9 cellular contexts compared by ENCODE assay signal in the genomic region with DNA sequence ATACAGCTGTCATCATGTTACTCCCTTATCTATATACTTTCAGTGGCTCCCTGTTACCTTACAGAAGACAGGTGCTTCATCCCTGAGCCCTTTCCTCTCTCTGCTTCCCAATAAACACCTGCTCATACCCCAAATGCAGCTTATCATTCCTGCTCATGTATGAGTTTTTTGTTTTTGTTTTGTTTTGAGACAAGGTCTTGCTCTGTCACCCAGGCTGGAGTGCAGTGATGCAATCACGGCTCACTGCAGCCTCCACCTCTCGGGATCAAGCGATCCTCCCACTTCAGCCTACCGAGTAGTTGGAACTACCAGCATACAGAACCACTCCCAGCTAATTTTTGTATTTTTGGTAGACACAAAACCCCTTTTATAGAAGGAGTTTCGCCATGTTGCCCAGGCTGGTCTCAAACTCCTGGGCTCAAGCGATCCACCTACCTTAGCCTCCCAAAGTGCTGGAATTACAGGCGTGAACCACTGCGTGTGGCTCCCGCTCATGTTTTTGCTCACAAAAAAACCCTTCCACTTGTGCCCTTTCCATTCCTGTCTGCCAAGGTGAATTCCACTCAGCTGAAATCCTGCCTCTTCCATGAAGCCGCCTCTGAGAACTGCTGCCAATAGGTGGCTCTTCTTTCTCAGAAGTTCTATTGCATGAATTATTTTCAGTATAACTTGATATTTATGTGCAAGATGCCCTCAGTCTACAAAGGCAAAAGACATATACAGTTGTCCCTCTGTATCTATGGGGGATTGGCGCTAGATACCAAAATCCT. TPM values are rescaled to one million over a fixed set of nuclear protein-coding genes. Genes with fewer than 3 reads are reported as not detected.
DNase-seq lines count a peak whose midpoint lies in the region; ATAC-seq, FAIRE-seq and TF ChIP-seq lines count a peak whose summit lies in the region.
"Had no signal": no experiment of that assay in that cellular context is flagged by ENCODE, and none has a peak within 500 bp of the region (broad histone marks: within the 10 kb centered on the region; RNA-seq: fewer than 3 reads in every experiment).

No MANE protein-coding gene starts in this region.

- POLR2A ChIA-PET in activated CD8-positive, alpha-beta T cell treated with anti-CD3 and anti-CD28 coated beads for 36 hours (lab: Charles Lee): interaction anchor here (0.5 to 29.4 kb wide), 6 partner anchors 9 to 906 kb away, joined by 3 to 960 read pairs (median 15); a partner anchor contains a TSS

- CTCF ChIA-PET in activated CD8-positive, alpha-beta T cell treated with anti-CD3 and anti-CD28 coated beads for 36 hours (lab: Charles Lee): interaction anchor here (1.0 to 3.1 kb wide), 6 partner anchors 8 to 69 kb away, joined by 3 to 13 read pairs (median 3); a partner anchor contains a TSS

- peaks cover 7% of the 10 kb centered on the region for H3K4me1 Mint-ChIP-seq in GM23338
- peaks cover 63% of the 10 kb centered on the region for H3K4me1 Mint-ChIP-seq in activated CD8-positive, alpha-beta T cell treated with anti-CD3 and anti-CD28 coated beads for 36 hours (ENCODE audit: low read depth)

- H3K9me3 Mint-ChIP-seq in GM23338: no peaks in the 10 kb centered on the region
- H3K9me3 Mint-ChIP-seq in activated CD8-positive, alpha-beta T cell treated with anti-CD3 and anti-CD28 coated beads for 36 hours: no peaks in the 10 kb centered on the region

- H3K9me2 ChIP-seq in GM23338 (ENCODE audit: insufficient read depth): no peaks in the 10 kb centered on the region

- H3K4me3 Mint-ChIP-seq in GM23338: no peak overlapping the region
- H3K4me3 Mint-ChIP-seq in activated CD8-positive, alpha-beta T cell treated with anti-CD3 and anti-CD28 coated beads for 36 hours: no peak overlapping the region

- 53 to 76% (median 67%) methylated on average over 11 of the region's 11 CpGs for WGBS in small intestine, 3 donors

- peaks cover 66 to 84% (median 75%) of the 10 kb centered on the region in 10 experiments for H3K4me1 ChIP-seq in BLaER1 treated with 17β-estradiol and CSF1 and Interleukin-3, amounts not matched to agents 10 nM and 100 nM
- no peaks in the 10 kb centered on the region for H3K4me1 ChIP-seq in GM23338 (ENCODE audit: insufficient read depth)
- H3K4me1 ChIP-seq in small intestine (ENCODE audit: control insufficient read depth in 2 of 2, insufficient read depth in 1 of 2, low read depth in 1 of 2, low read length in 1 of 2): peaks cover 4 to 9% of the 10 kb centered on the region in 2 donors

- TF ChIP-seq CTCF in GM23338 (conservative IDR thresholded peaks at IDR 0.05; ENCODE audit: low read depth in 2 of 2): peak in 1 of 2 experiments; percentile 27; a peak in 2 of 4 replicates
- no peak for TF ChIP-seq CTCF in activated CD8-positive, alpha-beta T cell treated with anti-CD3 and anti-CD28 coated beads for 36 hours (IDR thresholded peaks at IDR 0.05)

- no peaks in the 10 kb centered on the region for H3K9me3 ChIP-seq in BLaER1 treated with 17β-estradiol and CSF1 and Interleukin-3, amounts not matched to agents 10 nM and 100 nM (replicated peaks in 1 of 11)
- no peaks in the 10 kb centered on the region for H3K9me3 ChIP-seq in small intestine (ENCODE audit: control insufficient read depth, low read depth)

- H3K79me2 ChIP-seq in GM23338 (replicated peaks; ENCODE audit: insufficient read depth): no peaks in the 10 kb centered on the region

- no peak overlapping the region for H3K9ac ChIP-seq in BLaER1 treated with 17β-estradiol and CSF1 and Interleukin-3, amounts not matched to agents 10 nM and 100 nM

- H3K36me3 ChIP-seq in BLaER1 treated with 17β-estradiol and CSF1 and Interleukin-3, amounts not matched to agents 10 nM and 100 nM: no peaks in the 10 kb centered on the region
- no peaks in the 10 kb centered on the region for H3K36me3 ChIP-seq in GM23338 (ENCODE audit: insufficient read depth)
- H3K36me3 ChIP-seq in small intestine (ENCODE audit: control insufficient read depth in 2 of 2, insufficient read depth in 2 of 2, low read length in 2 of 2): no peaks in the 10 kb centered on the region

- peak overlapping the region in 9 of 11 experiments; percentile 23 to 85 (median 58); a peak in 15 of 22 replicates for H3K4me2 ChIP-seq in BLaER1 treated with 17β-estradiol and CSF1 and Interleukin-3, amounts not matched to agents 10 nM and 100 nM
- H3K4me2 ChIP-seq in GM23338: no peak overlapping the region

- no peak overlapping the region for H3K4me3 ChIP-seq in BLaER1 treated with 17β-estradiol and CSF1 and Interleukin-3, amounts not matched to agents 10 nM and 100 nM
- H3K4me3 ChIP-seq in GM23338 (no peak overlapping the region), small intestine (ENCODE audit: low read depth in 1 of 2, low read length in 2 of 2) (no peak overlapping the region)

- intact Hi-C loops in activated CD8-positive, alpha-beta T cell treated with anti-CD3 and anti-CD28 coated beads for 36 hours (cut with micrococcal nuclease): no loop called here

- H3K27me3 Mint-ChIP-seq in GM23338 (ENCODE audit: insufficient read depth, low read depth, poor library complexity): peaks cover 15% of the 10 kb centered on the region
- no peaks in the 10 kb centered on the region for H3K27me3 Mint-ChIP-seq in activated CD8-positive, alpha-beta T cell treated with anti-CD3 and anti-CD28 coated beads for 36 hours

- no peaks in the 10 kb centered on the region for H3K36me3 Mint-ChIP-seq in GM23338 (ENCODE audit: low read depth)
- no peaks in the 10 kb centered on the region for H3K36me3 Mint-ChIP-seq in activated CD8-positive, alpha-beta T cell treated with anti-CD3 and anti-CD28 coated beads for 36 hours (ENCODE audit: low read depth)

- no peak overlapping the region for H3K27ac Mint-ChIP-seq in GM23338
- H3K27ac Mint-ChIP-seq in activated CD8-positive, alpha-beta T cell treated with anti-CD3 and anti-CD28 coated beads for 36 hours: peak overlapping the region; percentile 4

- H2AFZ ChIP-seq in GM23338: peak overlapping the region; percentile 29; the same call in 1 of the 2 replicates

- H3F3A ChIP-seq in GM23338 (replicated peaks; ENCODE audit: low read depth): 0 out of 2 replicates have a peak, but pooled peaks cover 3% of the 10 kb centered on the region

- no peak for ATAC-seq in GM23338
- ATAC-seq in activated CD8-positive, alpha-beta T cell treated with anti-CD3 and anti-CD28 coated beads for 36 hours: no peak
- ATAC-seq in left lobe of liver: peak; percentile 25

- H3K27ac ChIP-seq in BLaER1 treated with 17β-estradiol and CSF1 and Interleukin-3, amounts not matched to agents 10 nM and 100 nM: peak overlapping the region in 2 of 11 experiments; percentile 6 to 78; a peak in 2 of 22 replicates
- no peak overlapping the region for H3K27ac ChIP-seq in GM23338 (ENCODE audit: low read depth)
- peak overlapping the region in 1 of 2 donors; percentile 52 for H3K27ac ChIP-seq in small intestine (ENCODE audit: low read depth in 1 of 2, low read length in 1 of 2)

- FAIRE-seq in small intestine (lab: Jason Lieb, UNC): no peak

- H4K20me1 ChIP-seq in BLaER1 treated with 17β-estradiol and CSF1 and Interleukin-3, amounts not matched to agents 10 nM and 100 nM: no peaks in the 10 kb centered on the region
- no peaks in the 10 kb centered on the region for H4K20me1 ChIP-seq in GM23338 (replicated peaks; ENCODE audit: insufficient read depth)

- peaks cover 2 to 8% (median 7%) of the 10 kb centered on the region in 11 experiments; a peak in 18 of 22 replicates for H3K27me3 ChIP-seq in BLaER1 treated with 17β-estradiol and CSF1 and Interleukin-3, amounts not matched to agents 10 nM and 100 nM
- H3K27me3 ChIP-seq in GM23338 (ENCODE audit: insufficient read depth) (0 out of 2 replicates have a peak, but pooled peaks cover 3% of the 10 kb centered on the region), small intestine (ENCODE audit: control insufficient read depth in 2 of 2, insufficient read depth in 2 of 2, low read length in 2 of 2) (no peaks in the 10 kb centered on the region)

- DNase-seq in GM23338 (ENCODE audit: low spot score): no peak
- DNase-seq in activated CD8-positive, alpha-beta T cell treated with anti-CD3 and anti-CD28 coated beads for 36 hours: no peak
- peak; percentile 59 for DNase-seq in left lobe of liver (ENCODE audit: low spot score)
- DNase-seq in NOMO-1 treated with DMSO at 0.1 percent for 48 hours (lab: John Stamatoyannopoulos, UW; ENCODE audit: unreplicated experiment): no peak
- no peak for DNase-seq in NCI-H2196 treated with DMSO at 0.1 percent for 48 hours (lab: John Stamatoyannopoulos, UW; ENCODE audit: unreplicated experiment)
- DNase-seq in small intestine: no peak
- DNase-seq: DND-41, mesenchymal stem cell had no signal

RNA-seq across cellular contexts. Expression of a gene that starts 7.9 kb away (rescaled TPM):
- 11.7 and 13.8 TPM in 2 replicates for total RNA-seq in GM23338 (2014; rRNA removed; shearing (Covaris generic))
- polyA plus RNA-seq in GM23338 (2016; fragmentation: Nextera tagmentation; extraction: Ambion mirVana) (7.8 and 8.5 TPM in 2 replicates), small intestine (10 to 100 TPM; 18.1 to 30.6 (median 25.0) TPM)
- total RNA-seq in activated CD8-positive, alpha-beta T cell treated with anti-CD3 and anti-CD28 coated beads for 36 hours: 10 to 100 TPM; 37.2 to 44.5 TPM
- 12.4 TPM for total RNA-seq in left lobe of liver

RNA-seq across cellular contexts. Expression of a gene that starts 16.9 kb away (rescaled TPM):
- 3.1 and 3.5 TPM in 2 replicates for total RNA-seq in GM23338 (2014; rRNA removed; shearing (Covaris generic))
- polyA plus RNA-seq in GM23338 (2016; fragmentation: Nextera tagmentation; extraction: Ambion mirVana): 2.2 and 3.3 TPM in 2 replicates
- total RNA-seq in activated CD8-positive, alpha-beta T cell treated with anti-CD3 and anti-CD28 coated beads for 36 hours: 100 to 1,000 TPM; 267 to 270 TPM
- 23.8 TPM for total RNA-seq in left lobe of liver
- 100 to 1,000 TPM in 2 of 3 donors, 10 to 100 TPM in 1; 54.3 to 118 (median 114) TPM for polyA plus RNA-seq in small intestine

RNA-seq across cellular contexts. Expression of a gene that starts 59.9 kb away (rescaled TPM):
- total RNA-seq in GM23338 (2014; rRNA removed; shearing (Covaris generic)): 3.7 and 4.0 TPM in 2 replicates
- polyA plus RNA-seq in GM23338 (2016; fragmentation: Nextera tagmentation; extraction: Ambion mirVana) (1.1 and 2.2 TPM in 2 replicates), small intestine (1 to 10 TPM; 2.5 to 3.0 (median 2.7) TPM)
- under 1 TPM; 0.49 to 0.52 TPM for total RNA-seq in activated CD8-positive, alpha-beta T cell treated with anti-CD3 and anti-CD28 coated beads for 36 hours
- total RNA-seq in left lobe of liver: 2.6 TPM

Comparison
In these comparisons a context has a peak if more than half of its experiments do, and no peak if none do; other contexts are left out.
1. RNA of a gene that starts 16.9 kb away (total RNA-seq): 267 to 270 TPM in activated CD8-positive, alpha-beta T cell treated with anti-CD3 and anti-CD28 coated beads for 36 hours; 23.8 TPM in left lobe of liver (single experiment) and 3.1 to 3.5 TPM in GM23338; every median in the first group is over 10 times any median in the second.